Comparison of ENCODE assay signal across 18 cellular contexts in genomic region chr4:76726631-76727030, GRCh38.
DNase-seq lines count a peak whose midpoint lies in the region; ATAC-seq, FAIRE-seq and TF ChIP-seq lines count a peak whose summit lies in the region.
"Had no signal": no experiment of that assay in that cellular context is flagged by ENCODE, and none has a peak within 500 bp of the region (broad histone marks: within the 10 kb centered on the region; RNA-seq: fewer than 3 reads in every experiment).

No MANE protein-coding gene starts in this region.

- no peak overlapping the region for H3K56ac ChIP-seq in H1 (replicated peaks; ENCODE audit: insufficient read length, low read depth, low read length)

- H3K36me3 ChIP-seq in SK-N-SH (replicated peaks in 1 of 2; ENCODE audit: control insufficient read depth in 1 of 2, insufficient read depth in 2 of 2, low read length in 1 of 2) (peaks cover 5 to 13% of the 10 kb centered on the region in 2 experiments), H1 (ENCODE audit: control insufficient read depth in 2 of 4, insufficient read depth in 4 of 4, low read length in 3 of 4) (no peaks in the 10 kb centered on the region; a peak in 1 of 8 replicates), tibial nerve (no peaks in the 10 kb centered on the region)

- H3K27me3 Mint-ChIP-seq in Calu3 (ENCODE audit: unreplicated experiment), result no peaks in the 10 kb centered on the region

- H3K36me3 Mint-ChIP-seq in Calu3 (ENCODE audit: insufficient read depth, unreplicated experiment), result peaks cover 46% of the 10 kb centered on the region
- H3K36me3 Mint-ChIP-seq: CD8-positive, alpha-beta T cell had no signal

- no peak overlapping the region for H3K4ac ChIP-seq in H1 (replicated peaks; ENCODE audit: insufficient read length, low read depth, low read length)

- H2BK120ac ChIP-seq in H1 (replicated peaks; ENCODE audit: low read depth, low read length), result no peak overlapping the region

- H3K79me2 ChIP-seq in SK-N-SH (ENCODE audit: insufficient read depth), result peaks cover 73% of the 10 kb centered on the region
- H3K79me2 ChIP-seq in H1 (ENCODE audit: control insufficient read depth in 1 of 2, insufficient read depth in 2 of 2, low read length in 2 of 2), result peaks cover 2 to 38% of the 10 kb centered on the region in 2 experiments; a peak in 2 of 4 replicates

- peak overlapping the region; percentile 40; the same call in 1 of the 2 replicates for H2AK5ac ChIP-seq in H1 (ENCODE audit: low read depth, low read length)

- peak overlapping the region; percentile 51; the same call in 1 of the 2 replicates for H3K9ac ChIP-seq in SK-N-SH
- H3K9ac ChIP-seq in H1 (replicated peaks in 1 of 4; ENCODE audit: extremely low read depth in 1 of 4, low read depth in 3 of 4, low read length in 3 of 4), result no peak overlapping the region
- H3K9ac ChIP-seq: BLaER1, KMS-11 had no signal

- H2BK5ac ChIP-seq in H1 (ENCODE audit: low read depth, low read length), result no peak overlapping the region

- peak overlapping the region in 1 of 2 experiments; percentile 85; a peak in 2 of 4 replicates for H3K27ac ChIP-seq in SK-N-SH (ENCODE audit: low read depth in 2 of 2, low read length in 1 of 2)
- no peak overlapping the region for H3K27ac ChIP-seq in H1 (ENCODE audit: low read depth, low read length)
- peak overlapping the region; percentile 36 to 89 (median 62) for H3K27ac ChIP-seq in tibial nerve
- H3K27ac ChIP-seq: 22Rv1, BLaER1, KMS-11 had no signal

- no TSS peak for BruUV-seq in Calu3 (replicated peaks; lab: Mats Ljungman, UMichigan)

- peak overlapping the region; percentile 81 for H3K27ac Mint-ChIP-seq in Calu3 (ENCODE audit: unreplicated experiment)
- H3K27ac Mint-ChIP-seq: CD8-positive, alpha-beta T cell had no signal

- no peak overlapping the region for H2BK12ac ChIP-seq in H1 (ENCODE audit: low read depth, low read length)

- H3K9me3 Mint-ChIP-seq in Calu3 (ENCODE audit: low read depth, unreplicated experiment), result no peaks in the 10 kb centered on the region
- H3K9me3 Mint-ChIP-seq: CD8-positive, alpha-beta T cell; H9 had no signal

- intact Hi-C loops in Calu3 (cut with micrococcal nuclease; ENCODE audit: unreplicated experiment), result no loop called here

- H3K27me3 ChIP-seq in SK-N-SH (ENCODE audit: insufficient read depth) (no peaks in the 10 kb centered on the region), H1 (replicated peaks in 1 of 4; ENCODE audit: control insufficient read depth in 3 of 4, extremely low read depth in 1 of 4, insufficient read depth in 3 of 4, low read length in 3 of 4) (no peaks in the 10 kb centered on the region), tibial nerve (no peaks in the 10 kb centered on the region)
- H3K27me3 ChIP-seq: BLaER1 had no signal

- H3K4me2 ChIP-seq in SK-N-SH, result peak overlapping the region; percentile 46; the same call in 1 of the 2 replicates
- no peak overlapping the region for H3K4me2 ChIP-seq in H1 (ENCODE audit: insufficient read depth in 1 of 2, low read depth in 2 of 2, low read length in 2 of 2)
- H3K4me2 ChIP-seq: A549, KMS-11 had no signal

- no peak overlapping the region for H4K5ac ChIP-seq in H1 (ENCODE audit: insufficient read length, low read depth, low read length)

- no peak overlapping the region for H3K4me3 Mint-ChIP-seq in Calu3 (ENCODE audit: low read depth, unreplicated experiment)
- H3K4me3 Mint-ChIP-seq: CD8-positive, alpha-beta T cell; H9 had no signal

- no peak for ATAC-seq in SK-N-SH treated with all-trans-retinoic acid at 6 μM for 48 hours
- ATAC-seq in HG03520 (IDR thresholded peaks at IDR 0.05; ENCODE audit: unreplicated experiment), result no peak
- ATAC-seq: A549; CD8-positive, alpha-beta T cell had no signal

- POLR2A ChIA-PET in SK-N-SH (lab: Yijun Ruan, JAX), result no interaction called here
- POLR2A ChIA-PET in H1 (lab: Charles Lee; ENCODE audit: partially characterized antibody), result no interaction called here

- CTCF ChIA-PET in SK-N-SH (lab: Yijun Ruan, JAX) (interaction anchor here (0.8 to 1.9 kb wide), 2 partner anchors 13 to 31 kb away, joined by 4 to 6 read pairs; no protein-coding TSS in a partner anchor), Calu3 (lab: Charles Lee) (no interaction called here), H1 (lab: Charles Lee; ENCODE audit: partially characterized antibody) (interaction anchor here (1.1 to 1.8 kb wide), 6 partner anchors 14 to 295 kb away, joined by 3 to 6 read pairs (median 3); no protein-coding TSS in a partner anchor)

- TF ChIP-seq EP300 in SK-N-SH (IDR thresholded peaks at IDR 0.05; ENCODE audit: borderline replicate concordance in 1 of 2, low read depth in 1 of 2, low read length in 1 of 2) (no peak), H1 (IDR thresholded peaks at IDR 0.05; ENCODE audit: borderline replicate concordance in 1 of 2, low read depth in 2 of 2, low read length in 2 of 2) (no peak), tibial nerve (IDR thresholded peaks at IDR 0.05) (no peak)

- no peak for FAIRE-seq in H1 (lab: Jason Lieb, UNC)
- FAIRE-seq: A549, GM12891 had no signal

- no peak overlapping the region for H2BK15ac ChIP-seq in H1 (ENCODE audit: low read length)

- no peak overlapping the region for H2BK20ac ChIP-seq in H1 (ENCODE audit: low read length)

- H2AFZ ChIP-seq in SK-N-SH (ENCODE audit: low read depth), result no peak overlapping the region
- H2AFZ ChIP-seq in H1 (ENCODE audit: low read length), result no peak overlapping the region

- no peak overlapping the region for H4K91ac ChIP-seq in H1 (replicated peaks; ENCODE audit: insufficient read length, low read length)

- no peak for TF ChIP-seq RAD21 in SK-N-SH (IDR thresholded peaks at IDR 0.05; ENCODE audit: low read length)
- TF ChIP-seq RAD21 in H1 (IDR thresholded peaks at IDR 0.05 in 1 of 2, conservative IDR thresholded peaks at IDR 0.05 in 1 of 2; ENCODE audit: low read depth in 2 of 2, low read length in 2 of 2), result no peak

- H3K14ac ChIP-seq in H1 (ENCODE audit: insufficient read length), result no peak overlapping the region

- H4K20me1 ChIP-seq in SK-N-SH (ENCODE audit: insufficient read depth) (no peaks in the 10 kb centered on the region), H1 (replicated peaks in 1 of 2; ENCODE audit: control insufficient read depth in 1 of 2, insufficient read depth in 2 of 2, low read length in 2 of 2) (peaks cover 0 to 1% of the 10 kb centered on the region in 2 experiments)

- TF ChIP-seq CTCF in SK-N-SH (IDR thresholded peaks at IDR 0.05) (no peak), Calu3 (IDR thresholded peaks at IDR 0.05; ENCODE audit: unreplicated experiment) (no peak), H1 (IDR thresholded peaks at IDR 0.05; ENCODE audit: control extremely low read depth in 1 of 3, insufficient read depth in 1 of 3, low read depth in 1 of 3, low read length in 3 of 3) (no peak), tibial nerve (IDR thresholded peaks at IDR 0.05) (no peak)

- H3K4me1 ChIP-seq in SK-N-SH (ENCODE audit: control insufficient read depth in 1 of 2, insufficient read depth in 2 of 2, low read depth in 1 of 2, low read length in 1 of 2) (peaks cover 0 to 27% of the 10 kb centered on the region in 2 experiments; a peak in 3 of 4 replicates), H1 (replicated peaks in 1 of 4; ENCODE audit: control insufficient read depth in 3 of 4, insufficient read depth in 4 of 4, low read length in 3 of 4) (peaks cover 0 to 16% (median 9%) of the 10 kb centered on the region in 4 experiments; a peak in 6 of 7 replicates), tibial nerve (peaks cover 0 to 62% (median 13%) of the 10 kb centered on the region in 4 donors)

- H3K23ac ChIP-seq in H1 (ENCODE audit: insufficient read length), result no peak overlapping the region

- no peak overlapping the region for H3K18ac ChIP-seq in H1 (ENCODE audit: extremely low read depth, low read length)

- DNase-seq in SK-N-SH (no peak), Calu3 (no peak), H1 (ENCODE audit: low read depth in 1 of 2, low spot score in 2 of 2) (no peak), tibial nerve (ENCODE audit: low spot score in 2 of 2) (no peak)
- DNase-seq in stimulated activated CD4-positive, alpha-beta T cell treated with anti-CD3 and anti-CD28 coated beads, Interleukin-1b, Interleukin-23, amount 100 ng/mL, for 48 hours, result no peak
- DNase-seq: CD8-positive, alpha-beta T cell; DMS 273 treated with DMSO at 0.1 percent for 48 hours; DMS53; DND-41; GOT3; H9 had no signal

- H3K9me3 ChIP-seq in SK-N-SH (no peaks in the 10 kb centered on the region), H1 (ENCODE audit: insufficient read depth in 2 of 2, low read depth in 1 of 2, low read length in 1 of 2) (no peaks in the 10 kb centered on the region), tibial nerve (no peaks in the 10 kb centered on the region)
- H3K9me3 ChIP-seq: A549 had no signal

- peaks cover 46% of the 10 kb centered on the region for H3F3A ChIP-seq in SK-N-SH (replicated peaks; ENCODE audit: insufficient read depth)

- no peak overlapping the region for H4K8ac ChIP-seq in H1 (ENCODE audit: extremely low read depth, insufficient read depth, low read length)

- no peaks in the 10 kb centered on the region for H3K9me2 ChIP-seq in SK-N-SH

- no peak for TF ChIP-seq POLR2A in H1 (IDR thresholded peaks at IDR 0.05; ENCODE audit: control extremely low read depth in 1 of 2, low read depth in 2 of 2, low read length in 2 of 2)
- TF ChIP-seq POLR2A in tibial nerve (IDR thresholded peaks at IDR 0.05), result no peak

- 94% methylated on average over 5 of the region's 5 CpGs for WGBS in SK-N-SH (ENCODE audit: low lambda C conversion rate)
- 86% methylated on average over 5 of the region's 5 CpGs; no CpG with 5 or more reads in 1 of the 2 experiments for WGBS in H1 (ENCODE audit: extremely low coverage in 1 of 2, insufficient coverage in 1 of 2, insufficient read length in 1 of 2, insufficient replicate concordance in 2 of 2, low coverage in 1 of 2, low lambda C conversion rate in 2 of 2, missing lambda C conversion rate in 1 of 2), 2 experiments
- WGBS in tibial nerve, 2 donors, result 81 to 90% methylated on average over 5 of the region's 5 CpGs

- H3K4me3 ChIP-seq in SK-N-SH (ENCODE audit: low read depth in 2 of 2, low read length in 1 of 2) (no peak overlapping the region), H1 (ENCODE audit: extremely low read depth in 1 of 4, insufficient read depth in 2 of 4, low read depth in 3 of 4, low read length in 4 of 4) (no peak overlapping the region), tibial nerve (no peak overlapping the region)
- H3K4me3 ChIP-seq: A549, BLaER1 had no signal

- H3K23me2 ChIP-seq in H1 (ENCODE audit: low read depth, low read length), result no peaks in the 10 kb centered on the region

- H3K4me1 Mint-ChIP-seq in Calu3 (ENCODE audit: low read depth, unreplicated experiment), result peaks cover 71% of the 10 kb centered on the region

- H3K79me1 ChIP-seq in H1 (ENCODE audit: low read depth, low read length), result no peaks in the 10 kb centered on the region

TF ChIP-seq in SK-N-SH, 30 proteins besides CTCF, POLR2A, EP300 and RAD21 (continues in another document):
- no peak for TF ChIP-seq MEF2A (IDR thresholded peaks at IDR 0.05; ENCODE audit: borderline replicate concordance, low read depth)
- TF ChIP-seq FOXM1 (IDR thresholded peaks at IDR 0.05; ENCODE audit: low read depth), result no peak

TF ChIP-seq in SK-N-SH treated with all-trans-retinoic acid at 6 μM for 48 hours, 23 proteins besides CTCF, POLR2A, EP300 and RAD21 (continues in another document):
- TF ChIP-seq TOX (CRISPR knock-in tag; IDR thresholded peaks at IDR 0.05; ENCODE audit: borderline replicate concordance), result no peak
- no peak for TF ChIP-seq TCF4 (CRISPR knock-in tag; IDR thresholded peaks at IDR 0.05; ENCODE audit: borderline replicate concordance)

TF ChIP-seq in H1, 55 proteins besides CTCF, POLR2A, EP300 and RAD21 (continues in another document):
- TF ChIP-seq SAP30 (IDR thresholded peaks at IDR 0.05; ENCODE audit: insufficient read depth, insufficient replicate concordance, low read length), result no peak
